In genomic region chr9:4986783-4987182, GRCh38 we compare ENCODE assay signal across 9 cellular contexts. TPM values are rescaled to one million over a fixed set of nuclear protein-coding genes. Genes with fewer than 3 reads are reported as not detected.
DNase-seq lines count a peak whose midpoint lies in the region; ATAC-seq and TF ChIP-seq lines count a peak whose summit lies in the region.
"Had no signal": no experiment of that assay in that cellular context is flagged by ENCODE, and none has a peak within 500 bp of the region (broad histone marks: within the 10 kb centered on the region; RNA-seq: fewer than 3 reads in every experiment).

No MANE protein-coding gene starts in this region.

- WGBS in esophagus squamous epithelium, 2 donors, result 48 to 61% methylated on average over 4 of the region's 4 CpGs
- 58 to 77% (median 64%) methylated on average over 4 of the region's 4 CpGs for WGBS in spleen, 5 donors

- H3K27me3 ChIP-seq in RWPE2 (ENCODE audit: insufficient read depth, poor library complexity, severe bottlenecking) (no peaks in the 10 kb centered on the region), esophagus squamous epithelium (no peaks in the 10 kb centered on the region), spleen (replicated peaks in 1 of 7) (no peaks in the 10 kb centered on the region), GM23338 (ENCODE audit: insufficient read depth) (peaks cover 18% of the 10 kb centered on the region)

- H3K4me1 ChIP-seq in RWPE2 (ENCODE audit: insufficient read depth, poor library complexity, severe bottlenecking), result peaks cover 3% of the 10 kb centered on the region
- H3K4me1 ChIP-seq in esophagus squamous epithelium, result peaks cover 19 to 58% (median 27%) of the 10 kb centered on the region in 3 donors
- H3K4me1 ChIP-seq in spleen, result peaks cover 32 to 86% (median 65%) of the 10 kb centered on the region in 6 donors
- peaks cover 17% of the 10 kb centered on the region for H3K4me1 ChIP-seq in GM23338 (ENCODE audit: insufficient read depth)

- peak overlapping the region; percentile 34 for H3K27ac Mint-ChIP-seq in T-helper 1 cell treated with Interleukin-12 subunit alpha and Interleukin-12 subunit beta and Interleukin-4 antibody, amounts not matched to agents 30 μg/mL and 1 μg/mL, for 36 hours
- H3K27ac Mint-ChIP-seq in CD14-positive monocyte (peak overlapping the region in 3 of 7 donors; percentile 26 to 44 (median 41)), GM23338 (no peak overlapping the region)

- TF ChIP-seq POLR2A in esophagus squamous epithelium (IDR thresholded peaks at IDR 0.05) (no peak), spleen (IDR thresholded peaks at IDR 0.05) (no peak)

- ATAC-seq in RWPE2 (ENCODE audit: low read depth) (no peak), GM23338 (no peak)

- intact Hi-C loops in esophagus squamous epithelium (cut with DNase I) (loop anchor here (10.0 kb wide), 1 partner anchor 52 kb away; no protein-coding TSS in a partner anchor), spleen (cut with DNase I; ENCODE audit: low total_unique reads) (loop anchor here (5.0 to 10.0 kb wide), 3 partner anchors 52 to 322 kb away; partner anchors contain the start of genes PLPP6 and SPATA6L), CD14-positive monocyte (cut with micrococcal nuclease) (loop anchor here (2.0 to 10.0 kb wide), 5 partner anchors 192 to 638 kb away; partner anchors contain the start of genes CD274 (in 1 of the 2), CDC37L1 (in 1 of the 2), RCL1 (in 1 of the 2) and RIC1 (in 1 of the 2))

- peaks cover 8% of the 10 kb centered on the region for H3K79me2 ChIP-seq in GM23338 (replicated peaks; ENCODE audit: insufficient read depth)

- 0 out of 2 replicates have a peak, but pooled peaks cover 2% of the 10 kb centered on the region for H3K36me3 ChIP-seq in RWPE2 (ENCODE audit: low read depth)
- peaks cover 0 to 14% (median 0%) of the 10 kb centered on the region in 3 donors for H3K36me3 ChIP-seq in esophagus squamous epithelium
- H3K36me3 ChIP-seq in spleen, result peaks cover 0 to 33% (median 2%) of the 10 kb centered on the region in 6 donors
- H3K36me3 ChIP-seq in GM23338 (ENCODE audit: insufficient read depth), result no peaks in the 10 kb centered on the region

- no peaks in the 10 kb centered on the region; the same call in 1 of the 2 replicates for H4K20me1 ChIP-seq in GM23338 (replicated peaks; ENCODE audit: insufficient read depth)

- DNase-seq in T-helper 1 cell, result no peak
- no peak for DNase-seq in RWPE2 (ENCODE audit: low spot score)
- DNase-seq in esophagus squamous epithelium (lab: John Stamatoyannopoulos, UW), result no peak
- no peak for DNase-seq in spleen
- DNase-seq in MV-4-11 (lab: John Stamatoyannopoulos, UW), result no peak
- no peak for DNase-seq in CD14-positive monocyte (ENCODE audit: low spot score)
- DNase-seq in GM23338 (ENCODE audit: low spot score), result no peak
- DNase-seq: NCI-H1436 had no signal

- H3K9me3 ChIP-seq in RWPE2 (ENCODE audit: severe bottlenecking) (no peaks in the 10 kb centered on the region), esophagus squamous epithelium (no peaks in the 10 kb centered on the region), spleen (no peaks in the 10 kb centered on the region)

- TF ChIP-seq CTCF in RWPE2 (IDR thresholded peaks at IDR 0.05; ENCODE audit: poor library complexity, severe bottlenecking) (no peak), esophagus squamous epithelium (IDR thresholded peaks at IDR 0.05) (no peak), spleen (IDR thresholded peaks at IDR 0.05 in 8 of 11, conservative IDR thresholded peaks at IDR 0.05 in 3 of 11) (no peak), CD14-positive monocyte (IDR thresholded peaks at IDR 0.05) (no peak), GM23338 (conservative IDR thresholded peaks at IDR 0.05; ENCODE audit: low read depth in 2 of 2) (no peak)

- H2AFZ ChIP-seq in GM23338, result no peak overlapping the region

- peak overlapping the region; percentile 73 for H3K27ac ChIP-seq in RWPE2 (ENCODE audit: poor library complexity, severe bottlenecking)
- H3K27ac ChIP-seq in esophagus squamous epithelium, result peak overlapping the region in 2 of 4 donors; percentile 97 to 98
- peak overlapping the region in 4 of 8 donors; percentile 97 to 98 (median 98) for H3K27ac ChIP-seq in spleen
- no peak overlapping the region for H3K27ac ChIP-seq in GM23338 (ENCODE audit: low read depth)

- peaks cover 34% of the 10 kb centered on the region for H3K4me1 Mint-ChIP-seq in T-helper 1 cell treated with Interleukin-12 subunit alpha and Interleukin-12 subunit beta and Interleukin-4 antibody, amounts not matched to agents 30 μg/mL and 1 μg/mL, for 36 hours (ENCODE audit: low read depth)
- H3K4me1 Mint-ChIP-seq in CD14-positive monocyte (peaks cover 39% of the 10 kb centered on the region), GM23338 (peaks cover 16% of the 10 kb centered on the region)

- H3K27me3 Mint-ChIP-seq in T-helper 1 cell treated with Interleukin-12 subunit alpha and Interleukin-12 subunit beta and Interleukin-4 antibody, amounts not matched to agents 30 μg/mL and 1 μg/mL, for 36 hours (ENCODE audit: low read depth), result no peaks in the 10 kb centered on the region
- H3K27me3 Mint-ChIP-seq in CD14-positive monocyte (ENCODE audit: low read depth in 3 of 3) (no peaks in the 10 kb centered on the region), GM23338 (ENCODE audit: insufficient read depth, low read depth, poor library complexity) (peaks cover 12% of the 10 kb centered on the region)

- H3F3A ChIP-seq in GM23338 (replicated peaks; ENCODE audit: low read depth), result no peaks in the 10 kb centered on the region; the same call in 1 of the 2 replicates

- H3K4me2 ChIP-seq in GM23338, result no peak overlapping the region

- H3K9me3 Mint-ChIP-seq in T-helper 1 cell treated with Interleukin-12 subunit alpha and Interleukin-12 subunit beta and Interleukin-4 antibody, amounts not matched to agents 30 μg/mL and 1 μg/mL, for 36 hours, result peaks cover 2% of the 10 kb centered on the region
- H3K9me3 Mint-ChIP-seq in CD14-positive monocyte (peaks cover 0 to 2% (median 0%) of the 10 kb centered on the region in 7 donors), GM23338 (no peaks in the 10 kb centered on the region; the same call in 2 of the 3 replicates)

- peaks cover 16% of the 10 kb centered on the region for H3K36me3 Mint-ChIP-seq in T-helper 1 cell treated with Interleukin-12 subunit alpha and Interleukin-12 subunit beta and Interleukin-4 antibody, amounts not matched to agents 30 μg/mL and 1 μg/mL, for 36 hours (ENCODE audit: low read depth)
- H3K36me3 Mint-ChIP-seq in CD14-positive monocyte (peaks cover 6 to 7% of the 10 kb centered on the region in 2 donors), GM23338 (ENCODE audit: low read depth) (no peaks in the 10 kb centered on the region; the same call in 2 of the 3 replicates)

- H3K4me3 ChIP-seq in RWPE2 (ENCODE audit: severe bottlenecking), result peak overlapping the region; percentile 51
- H3K4me3 ChIP-seq in esophagus squamous epithelium, result peak overlapping the region; percentile 65 to 92 (median 88)
- H3K4me3 ChIP-seq in spleen, result peak overlapping the region; percentile 66 to 87 (median 78)
- H3K4me3 ChIP-seq in GM23338, result no peak overlapping the region

- H3K9me2 ChIP-seq in GM23338 (ENCODE audit: insufficient read depth), result no peaks in the 10 kb centered on the region

- no peak overlapping the region for H3K4me3 Mint-ChIP-seq in T-helper 1 cell treated with Interleukin-12 subunit alpha and Interleukin-12 subunit beta and Interleukin-4 antibody, amounts not matched to agents 30 μg/mL and 1 μg/mL, for 36 hours
- H3K4me3 Mint-ChIP-seq in CD14-positive monocyte, result no peak overlapping the region
- H3K4me3 Mint-ChIP-seq in GM23338, result no peak overlapping the region

TF ChIP-seq in GM23338, 12 proteins besides CTCF, POLR2A, EP300 and RAD21 (continues in another document):
- no peak for TF ChIP-seq NANOG (IDR thresholded peaks at IDR 0.05; ENCODE audit: borderline replicate concordance)

RNA-seq across cellular contexts. Expression of gene JAK2, which starts 1.7 kb away (rescaled TPM):
- 10 to 100 TPM; 11.1 to 18.9 (median 11.9) TPM for total RNA-seq in esophagus squamous epithelium
- total RNA-seq in spleen, result 10 to 100 TPM; 40.9 to 61.2 (median 54.6) TPM
- 10 to 100 TPM in 1 of 3 donors, 1 to 10 TPM in 2; 7.1 to 10.1 (median 7.3) TPM for polyA plus RNA-seq in spleen
- polyA plus RNA-seq in CD14-positive monocyte, result 10 to 100 TPM; 23.5 to 34.7 TPM
- 1.5 and 3.0 TPM in 2 replicates for total RNA-seq in GM23338 (2014; rRNA removed; shearing (Covaris generic))
- polyA plus RNA-seq in GM23338 (2016; fragmentation: Nextera tagmentation; extraction: Ambion mirVana), result 0.52 and 1.1 TPM in 2 replicates
